Comparison of ENCODE assay signal across 11 cellular contexts in genomic region chr17:80277751-80278671, GRCh38. TPM values are rescaled to one million over a fixed set of nuclear protein-coding genes. Genes with fewer than 3 reads are reported as not detected.
DNase-seq lines count a peak whose midpoint lies in the region; ATAC-seq, FAIRE-seq and TF ChIP-seq lines count a peak whose summit lies in the region.
"Had no signal": no experiment of that assay in that cellular context is flagged by ENCODE, and none has a peak within 500 bp of the region (broad histone marks: within the 10 kb centered on the region; RNA-seq: fewer than 3 reads in every experiment).

No MANE protein-coding gene starts in this region.

- intact Hi-C loops in GM12878 (cut with micrococcal nuclease; ENCODE audit: unreplicated experiment) = no loop called here

- no peak for ATAC-seq in GM12878

- H3K4me3 ChIP-seq in GM12878 = no peak overlapping the region
- no peak overlapping the region for H3K4me3 ChIP-seq in SJCRH30
- H3K4me3 ChIP-seq: gastrocnemius medialis had no signal

- no peak for FAIRE-seq in GM12878 (lab: Jason Lieb, UNC)
- FAIRE-seq: astrocyte had no signal

- H3K4me1 ChIP-seq in GM12878 (ENCODE audit: control insufficient read depth, insufficient read depth, low read length) (no peaks in the 10 kb centered on the region), SJCRH30 (peaks cover under 1% of the 10 kb centered on the region; the same call in 1 of the 2 replicates)

- H3K27ac ChIP-seq in GM12878 (ENCODE audit: control insufficient read depth, insufficient read depth) (no peak overlapping the region), layer of hippocampus (ENCODE audit: low read depth, low read length) (peak overlapping the region; percentile 30), substantia nigra (ENCODE audit: low read depth, low read length, poor library complexity, severe bottlenecking) (no peak overlapping the region), SJCRH30 (no peak overlapping the region)
- H3K27ac ChIP-seq: 22Rv1 had no signal

- RAD21 ChIA-PET in GM12878 (lab: Charles Lee; ENCODE audit: unreplicated experiment) = no interaction called here

- SMC1A ChIA-PET in GM12878 (lab: Charles Lee; ENCODE audit: uncharacterized antibody, unreplicated experiment) = interaction anchor here (0.5 kb wide), 1 partner anchor 498 kb away, joined by 3 read pairs; no protein-coding TSS in a partner anchor

- 91% methylated on average over 34 of the region's 34 CpGs for WGBS in GM12878 (ENCODE audit: insufficient coverage, insufficient replicate concordance, low lambda C conversion rate, missing lambda C conversion rate)

- H3K9ac ChIP-seq in GM12878 (ENCODE audit: control insufficient read depth, insufficient read depth, low read length) = no peak overlapping the region

- no peak overlapping the region for H3K4me2 ChIP-seq in GM12878 (ENCODE audit: control insufficient read depth, insufficient read depth)

- no peaks in the 10 kb centered on the region; the same call in 1 of the 2 replicates for H4K20me1 ChIP-seq in GM12878 (ENCODE audit: control insufficient read depth, insufficient read depth)

- TF ChIP-seq CTCF in GM12878 (IDR thresholded peaks at IDR 0.05 in 2 of 3, conservative IDR thresholded peaks at IDR 0.05 in 1 of 3; ENCODE audit: control insufficient read depth in 2 of 3, extremely low read depth in 1 of 3, insufficient read depth in 1 of 3, low read depth in 3 of 3, low read length in 3 of 3) = no peak

- no peak for TF ChIP-seq EP300 in GM12878 (IDR thresholded peaks at IDR 0.05; ENCODE audit: borderline replicate concordance in 1 of 2, control insufficient read depth in 1 of 2, low read depth in 2 of 2, low read length in 2 of 2)

- DNase-seq in DMS 273 (lab: John Stamatoyannopoulos, UW; ENCODE audit: unreplicated experiment) = peak; percentile 30
- DNase-seq in DMS 273 treated with DMSO at 0.1 percent for 48 hours (lab: John Stamatoyannopoulos, UW) = no peak
- DNase-seq in GM12878 (ENCODE audit: low read depth, low spot score) = no peak
- DNase-seq in substantia nigra (lab: John Stamatoyannopoulos, UW) = peak in 32 of 49 donors; percentile 24 to 81 (median 48)
- DNase-seq in AG08395 (ENCODE audit: low spot score) = no peak
- DNase-seq in SJCRH30 = no peak
- DNase-seq in stimulated activated CD4-positive, alpha-beta T cell treated with anti-CD3 and anti-CD28 coated beads, Interleukin-4, amount 100 ng/mL, for 1 hour = no peak

- H3K9me3 ChIP-seq in GM12878 (replicated peaks; ENCODE audit: control insufficient read depth, insufficient read depth, low read length) (no peaks in the 10 kb centered on the region), SJCRH30 (replicated peaks) (no peaks in the 10 kb centered on the region)
- H3K9me3 ChIP-seq: gastrocnemius medialis had no signal

- CTCF ChIA-PET in GM12878 (lab: Yijun Ruan, JAX) = interaction anchor here (1.3 kb wide), 1 partner anchor 67 kb away, joined by 3 read pairs; no protein-coding TSS in a partner anchor

- H3K79me2 ChIP-seq in GM12878 (ENCODE audit: control insufficient read depth, insufficient read depth, low read length) = peaks cover 5% of the 10 kb centered on the region

- TF ChIP-seq POLR2A in GM12878 (IDR thresholded peaks at IDR 0.05; ENCODE audit: low read depth, low read length) = peak; percentile 28

- no TSS peak for BruUV-seq in GM12878 (replicated peaks; lab: Mats Ljungman, UMichigan)

- H3K27me3 ChIP-seq in GM12878 (replicated peaks in 1 of 2; ENCODE audit: control insufficient read depth in 2 of 2, insufficient read depth in 2 of 2, low read length in 1 of 2) = no peaks in the 10 kb centered on the region
- H3K27me3 ChIP-seq in layer of hippocampus (ENCODE audit: control insufficient read depth, insufficient read depth, low read length) = no peaks in the 10 kb centered on the region
- no peaks in the 10 kb centered on the region for H3K27me3 ChIP-seq in SJCRH30
- H3K27me3 ChIP-seq: gastrocnemius medialis had no signal

- H3K36me3 ChIP-seq in GM12878 (ENCODE audit: control insufficient read depth in 2 of 2, insufficient read depth in 2 of 2, low read length in 1 of 2) (peaks cover 13 to 28% of the 10 kb centered on the region in 2 experiments; a peak in 3 of 4 replicates), SJCRH30 (no peaks in the 10 kb centered on the region)

- in situ Hi-C loops in GM12878 (cut with MboI) = no loop called here

- TF ChIP-seq RAD21 in GM12878 (IDR thresholded peaks at IDR 0.05; ENCODE audit: insufficient read depth, low read depth, low read length) = no peak

- POLR2A ChIA-PET in GM12878 (lab: Charles Lee) = no interaction called here

- no peak overlapping the region for H2AFZ ChIP-seq in GM12878 (ENCODE audit: control insufficient read depth, low read depth, low read length)

TF ChIP-seq in GM12878, 131 proteins besides CTCF, POLR2A, EP300 and RAD21 (continues in another document):
- no peak for TF ChIP-seq IRF3 (IDR thresholded peaks at IDR 0.05)
- TF ChIP-seq ZBED1 (IDR thresholded peaks at IDR 0.05; ENCODE audit: borderline replicate concordance) = no peak
- no peak for TF ChIP-seq DPF2 (IDR thresholded peaks at IDR 0.05)
- TF ChIP-seq MEF2A (IDR thresholded peaks at IDR 0.05; ENCODE audit: insufficient read depth, low read depth, low read length) = no peak
- no peak for TF ChIP-seq MEF2B (IDR thresholded peaks at IDR 0.05; ENCODE audit: partially characterized antibody, poor library complexity, severe bottlenecking)

RNA-seq across cellular contexts. Expression of gene RNF213, which starts 17.4 kb away (rescaled TPM):
- 595 and 707 TPM in 2 replicates for total RNA-seq in GM12878 (2013; cell fraction: nucleolus; rRNA removed)
- total RNA-seq in GM12878 (2014; rRNA removed) (84.7 and 105 TPM in 2 replicates), GM12878 (2014; rRNA removed; fragmentation: Illumina TruSeq; extraction: Trizol) (54.8 and 60.3 TPM in 2 replicates), GM12878 (2021) (129 and 145 TPM in 2 replicates)
- 66.3 TPM for polyA plus RNA-seq in GM12878 (2011; ENCODE audit: low read depth)
- polyA plus RNA-seq in GM12878 (2011; rRNA removed) (58.2 and 76.8 TPM in 2 replicates), GM12878 (2014; fragmentation: Illumina TruSeq; extraction: Trizol) (97.1 and 113 TPM in 2 replicates), GM12878 (2014; fragmentation: Nextera tagmentation; extraction: Ambion mirVana) (10 to 100 TPM; 18.6 to 23.6 TPM), GM12878 (2014; rRNA removed) (79.3 and 95.1 TPM in 2 replicates), GM12878 (2016; fragmentation: Nextera tagmentation; extraction: Ambion mirVana) (10 to 100 TPM; 52.4 to 53.6 TPM)
- 51.9 and 56.6 TPM in 2 replicates for polyA plus RNA-seq in GM12878 (2011; cell fraction: cytosol; rRNA removed)
- polyA plus RNA-seq in GM12878 (2011; cell fraction: nucleus; rRNA removed) = 460 and 635 TPM in 2 replicates
- polyA plus RNA-seq in GM12878 (2012) = 82.0 and 104 TPM in 2 replicates
- 191 and 202 TPM in 2 replicates for polyA minus RNA-seq in GM12878 (2011; rRNA and poly(A)+ RNA removed)
- polyA minus RNA-seq in GM12878 (2011; cell fraction: cytosol; rRNA and poly(A)+ RNA removed) = 72.8 and 86.2 TPM in 2 replicates
- polyA minus RNA-seq in GM12878 (2011; cell fraction: nucleus; rRNA and poly(A)+ RNA removed) = 196 and 291 TPM in 2 replicates
- total RNA-seq in SJCRH30 (2014; rRNA removed; shearing (Covaris generic)) = 12.2 and 13.0 TPM in 2 replicates

RNA-seq across cellular contexts. Expression of gene SLC26A11, which starts 57.8 kb away (rescaled TPM):
- total RNA-seq in GM12878 (2013; cell fraction: nucleolus; rRNA removed) = 14.5 and 18.3 TPM in 2 replicates
- total RNA-seq in GM12878 (2014; rRNA removed) (2.1 and 3.3 TPM in 2 replicates), GM12878 (2014; rRNA removed; fragmentation: Illumina TruSeq; extraction: Trizol) (0.46 and 0.54 TPM in 2 replicates), GM12878 (2021) (1.5 and 2.2 TPM in 2 replicates)
- polyA plus RNA-seq in GM12878 (2011; ENCODE audit: low read depth) = 2.1 TPM
- polyA plus RNA-seq in GM12878 (2011; rRNA removed) (0.36 and 0.65 TPM in 2 replicates), GM12878 (2014; fragmentation: Illumina TruSeq; extraction: Trizol) (0.22 and 0.73 TPM in 2 replicates), GM12878 (2014; fragmentation: Nextera tagmentation; extraction: Ambion mirVana) (under 1 TPM in 1 of 2 experiments, not detected in 1; 0.05 TPM), GM12878 (2014; rRNA removed) (4.1 TPM in 2 replicates), GM12878 (2016; fragmentation: Nextera tagmentation; extraction: Ambion mirVana) (1 to 10 TPM; 1.2 to 2.2 TPM)
- polyA plus RNA-seq in GM12878 (2011; cell fraction: cytosol; rRNA removed) = 1.0 and 1.4 TPM in 2 replicates
- polyA plus RNA-seq in GM12878 (2011; cell fraction: nucleus; rRNA removed) = 12.5 and 13.2 TPM in 2 replicates
- polyA plus RNA-seq in GM12878 (2012) = 4.4 and 5.4 TPM in 2 replicates
- 0.44 and 0.46 TPM in 2 replicates for polyA minus RNA-seq in GM12878 (2011; rRNA and poly(A)+ RNA removed)
- not detected in 2 replicates for polyA minus RNA-seq in GM12878 (2011; cell fraction: cytosol; rRNA and poly(A)+ RNA removed)
- polyA minus RNA-seq in GM12878 (2011; cell fraction: nucleus; rRNA and poly(A)+ RNA removed) = 2.8 and 4.0 TPM in 2 replicates
- 8.6 and 14.7 TPM in 2 replicates for total RNA-seq in SJCRH30 (2014; rRNA removed; shearing (Covaris generic))

RNA-seq across cellular contexts. Expression of gene SGSH, which starts 57.9 kb away (rescaled TPM):
- 53.8 and 65.3 TPM in 2 replicates for total RNA-seq in GM12878 (2013; cell fraction: nucleolus; rRNA removed)
- total RNA-seq in GM12878 (2014; rRNA removed) = 4.4 and 4.5 TPM in 2 replicates
- 3.4 and 3.9 TPM in 2 replicates for total RNA-seq in GM12878 (2014; rRNA removed; fragmentation: Illumina TruSeq; extraction: Trizol)
- total RNA-seq in GM12878 (2021) = 12.0 and 16.0 TPM in 2 replicates
- polyA plus RNA-seq in GM12878 (2011; ENCODE audit: low read depth) = 11.0 TPM
- 5.8 and 6.2 TPM in 2 replicates for polyA plus RNA-seq in GM12878 (2011; rRNA removed)
- polyA plus RNA-seq in GM12878 (2011; cell fraction: cytosol; rRNA removed) = 7.8 and 9.5 TPM in 2 replicates
- polyA plus RNA-seq in GM12878 (2011; cell fraction: nucleus; rRNA removed) = 69.7 and 83.3 TPM in 2 replicates
- 22.7 and 24.5 TPM in 2 replicates for polyA plus RNA-seq in GM12878 (2012)
- 4.5 and 5.7 TPM in 2 replicates for polyA plus RNA-seq in GM12878 (2014; fragmentation: Illumina TruSeq; extraction: Trizol)
- 1 to 10 TPM in 1 of 2 experiments, under 1 TPM in 1; 0.13 to 1.3 TPM for polyA plus RNA-seq in GM12878 (2014; fragmentation: Nextera tagmentation; extraction: Ambion mirVana)
- 10.2 and 12.9 TPM in 2 replicates for polyA plus RNA-seq in GM12878 (2014; rRNA removed)
- 10 to 100 TPM; 14.0 to 17.2 TPM for polyA plus RNA-seq in GM12878 (2016; fragmentation: Nextera tagmentation; extraction: Ambion mirVana)
- polyA minus RNA-seq in GM12878 (2011; rRNA and poly(A)+ RNA removed) = 3.8 and 4.3 TPM in 2 replicates
- polyA minus RNA-seq in GM12878 (2011; cell fraction: cytosol; rRNA and poly(A)+ RNA removed) = 4.9 and 10.6 TPM in 2 replicates
- polyA minus RNA-seq in GM12878 (2011; cell fraction: nucleus; rRNA and poly(A)+ RNA removed) = 6.4 and 13.8 TPM in 2 replicates
- total RNA-seq in SJCRH30 (2014; rRNA removed; shearing (Covaris generic)) = 18.3 and 19.3 TPM in 2 replicates

Comparison
In these comparisons a context has a peak if more than half of its experiments do, and no peak if none do; other contexts are left out.
1. DNase-seq: peak in DMS 273 (single experiment) and substantia nigra (32 of 49); none in DMS 273 treated with DMSO at 0.1 percent for 48 hours (single experiment), GM12878 (single experiment), AG08395 (single experiment), SJCRH30 (0 of 2) and stimulated activated CD4-positive, alpha-beta T cell treated with anti-CD3 and anti-CD28 coated beads, Interleukin-4, amount 100 ng/mL, for 1 hour (single experiment).